15 cellular contexts compared by ENCODE assay signal in genomic region chr1:17765444-17766411, GRCh38. TPM values are rescaled to one million over a fixed set of nuclear protein-coding genes. Genes with fewer than 3 reads are reported as not detected.
DNase-seq lines count a peak whose midpoint lies in the region; ATAC-seq, FAIRE-seq and TF ChIP-seq lines count a peak whose summit lies in the region.
"Had no signal": no experiment of that assay in that cellular context is flagged by ENCODE, and none has a peak within 500 bp of the region (broad histone marks: within the 10 kb centered on the region; RNA-seq: fewer than 3 reads in every experiment).

No MANE protein-coding gene starts in this region.

- H2BK120ac ChIP-seq in H1 (replicated peaks; ENCODE audit: low read depth, low read length), result no peak overlapping the region

- WGBS in H1 (ENCODE audit: extremely low coverage in 1 of 2, insufficient coverage in 1 of 2, insufficient read length in 1 of 2, insufficient replicate concordance in 2 of 2, low coverage in 1 of 2, low lambda C conversion rate in 2 of 2, missing lambda C conversion rate in 1 of 2), 2 experiments, result 90% methylated on average over 16 of the region's 16 CpGs; no CpG with 5 or more reads in 1 of the 2 experiments
- WGBS in pancreas, 2 donors, result 59 to 68% methylated on average over 16 of the region's 16 CpGs

- H2BK20ac ChIP-seq in H1 (ENCODE audit: low read length), result no peak overlapping the region

- no peak overlapping the region for H2BK12ac ChIP-seq in H1 (ENCODE audit: low read depth, low read length)

- no peak for TF ChIP-seq RAD21 in H1 (IDR thresholded peaks at IDR 0.05 in 1 of 2, conservative IDR thresholded peaks at IDR 0.05 in 1 of 2; ENCODE audit: low read depth in 2 of 2, low read length in 2 of 2)

- intact Hi-C loops in pancreas (cut with DNase I), result no loop called here

- H4K20me1 ChIP-seq in H1 (replicated peaks in 1 of 2; ENCODE audit: control insufficient read depth in 1 of 2, insufficient read depth in 2 of 2, low read length in 2 of 2), result no peaks in the 10 kb centered on the region

- H3K79me1 ChIP-seq in H1 (ENCODE audit: low read depth, low read length), result no peaks in the 10 kb centered on the region

- no peak overlapping the region for H3K27ac Mint-ChIP-seq in chondrocyte (ENCODE audit: unreplicated experiment)
- H3K27ac Mint-ChIP-seq: effector memory CD8-positive, alpha-beta T cell had no signal

- POLR2A ChIA-PET in H1 (lab: Charles Lee; ENCODE audit: partially characterized antibody), result no interaction called here

- DNase-seq in EH (ENCODE audit: low read depth) (peak; percentile 99), NCI-H2227 treated with DMSO at 0.1 percent for 48 hours (lab: John Stamatoyannopoulos, UW) (peak; percentile 34), H1 (ENCODE audit: low read depth in 1 of 2, low spot score in 2 of 2) (no peak), pancreas (peak in 2 of 6 donors; percentile 7 to 15), NCI-H524 treated with DMSO at 0.1 percent for 48 hours (lab: John Stamatoyannopoulos, UW) (no peak), chondrocyte (ENCODE audit: low spot score) (no peak), Peyer's patch (no peak), SKM-1 treated with dmso at 0.1 percent for 144 hours (lab: John Stamatoyannopoulos, UW; ENCODE audit: unreplicated experiment) (no peak)
- DNase-seq: activated CD4-positive, alpha-beta T cell treated with anti-CD3 and anti-CD28 coated beads, Interleukin-2, amount 50 U/mL, for 1 hour; activated naive CD4-positive, alpha-beta T cell treated with anti-CD3 and anti-CD28 coated beads, Interleukin-2, amount 50 U/mL, for 16 hours; effector memory CD8-positive, alpha-beta T cell; NCI-H510A treated with DMSO at 0.1 percent for 48 hours; substantia nigra had no signal

- no peak overlapping the region for H4K5ac ChIP-seq in H1 (ENCODE audit: insufficient read length, low read depth, low read length)

- H3K27me3 Mint-ChIP-seq in chondrocyte (ENCODE audit: low read depth), result no peaks in the 10 kb centered on the region

- no peak overlapping the region for H4K8ac ChIP-seq in H1 (ENCODE audit: extremely low read depth, insufficient read depth, low read length)

- no peak overlapping the region for H3K4me2 ChIP-seq in H1 (ENCODE audit: insufficient read depth in 1 of 2, low read depth in 2 of 2, low read length in 2 of 2)
- H3K4me2 ChIP-seq: KMS-11 had no signal

- H2AK5ac ChIP-seq in H1 (ENCODE audit: low read depth, low read length), result peak overlapping the region; percentile 13; the same call in 1 of the 2 replicates

- no peaks in the 10 kb centered on the region for H3K9me3 ChIP-seq in H1 (ENCODE audit: insufficient read depth in 2 of 2, low read depth in 1 of 2, low read length in 1 of 2)
- H3K9me3 ChIP-seq in pancreas, result no peaks in the 10 kb centered on the region
- H3K9me3 ChIP-seq in Peyer's patch, result no peaks in the 10 kb centered on the region

- FAIRE-seq in H1 (lab: Jason Lieb, UNC), result no peak
- FAIRE-seq in pancreas (lab: Jason Lieb, UNC), result no peak

- H3K4me3 Mint-ChIP-seq in chondrocyte (ENCODE audit: unreplicated experiment), result no peak overlapping the region
- H3K4me3 Mint-ChIP-seq: effector memory CD8-positive, alpha-beta T cell had no signal

- H3K14ac ChIP-seq in H1 (ENCODE audit: insufficient read length), result no peak overlapping the region

- H3K36me3 Mint-ChIP-seq in chondrocyte (ENCODE audit: low read depth), result no peaks in the 10 kb centered on the region

- H3K18ac ChIP-seq in H1 (ENCODE audit: extremely low read depth, low read length), result no peak overlapping the region

- no peak overlapping the region for H3K4ac ChIP-seq in H1 (replicated peaks; ENCODE audit: insufficient read length, low read depth, low read length)

- no peak overlapping the region for H4K91ac ChIP-seq in H1 (replicated peaks; ENCODE audit: insufficient read length, low read length)

- H3K4me1 Mint-ChIP-seq in chondrocyte (ENCODE audit: low read depth), result peaks cover 19% of the 10 kb centered on the region

- H3K56ac ChIP-seq in H1 (replicated peaks; ENCODE audit: insufficient read length, low read depth, low read length), result no peak overlapping the region

- H3K9ac ChIP-seq in H1 (replicated peaks in 1 of 4; ENCODE audit: extremely low read depth in 1 of 4, low read depth in 3 of 4, low read length in 3 of 4), result no peak overlapping the region
- H3K9ac ChIP-seq: KMS-11 had no signal

- H3K4me3 ChIP-seq in H1 (ENCODE audit: extremely low read depth in 1 of 4, insufficient read depth in 2 of 4, low read depth in 3 of 4, low read length in 4 of 4) (no peak overlapping the region), pancreas (no peak overlapping the region), Peyer's patch (no peak overlapping the region)

- H2BK15ac ChIP-seq in H1 (ENCODE audit: low read length), result 0 out of 2 replicates have a peak overlapping the region, but pooled peaks have one; percentile 46

- TF ChIP-seq POLR2A in H1 (IDR thresholded peaks at IDR 0.05; ENCODE audit: control extremely low read depth in 1 of 2, low read depth in 2 of 2, low read length in 2 of 2) (no peak), Peyer's patch (IDR thresholded peaks at IDR 0.05) (no peak)

- H3K27ac ChIP-seq in H1 (ENCODE audit: low read depth, low read length), result no peak overlapping the region
- no peak overlapping the region for H3K27ac ChIP-seq in pancreas
- no peak overlapping the region for H3K27ac ChIP-seq in Peyer's patch
- H3K27ac ChIP-seq: KMS-11 had no signal

- H3K23ac ChIP-seq in H1 (ENCODE audit: insufficient read length), result no peak overlapping the region

- no peaks in the 10 kb centered on the region for H3K79me2 ChIP-seq in H1 (ENCODE audit: control insufficient read depth in 1 of 2, insufficient read depth in 2 of 2, low read length in 2 of 2)

- H3K9me3 Mint-ChIP-seq in chondrocyte (ENCODE audit: low read depth), result no peaks in the 10 kb centered on the region

- H3K36me3 ChIP-seq in H1 (ENCODE audit: control insufficient read depth in 2 of 4, insufficient read depth in 4 of 4, low read length in 3 of 4) (no peaks in the 10 kb centered on the region), pancreas (no peaks in the 10 kb centered on the region), Peyer's patch (no peaks in the 10 kb centered on the region)

- H3K23me2 ChIP-seq in H1 (ENCODE audit: low read depth, low read length), result no peaks in the 10 kb centered on the region

- no peak overlapping the region for H2BK5ac ChIP-seq in H1 (ENCODE audit: low read depth, low read length)

- H3K27me3 ChIP-seq in H1 (replicated peaks in 1 of 4; ENCODE audit: control insufficient read depth in 3 of 4, extremely low read depth in 1 of 4, insufficient read depth in 3 of 4, low read length in 3 of 4) (no peaks in the 10 kb centered on the region), pancreas (no peaks in the 10 kb centered on the region), Peyer's patch (no peaks in the 10 kb centered on the region)

- H2AFZ ChIP-seq in H1 (ENCODE audit: low read length), result no peak overlapping the region

- TF ChIP-seq CTCF in H1 (IDR thresholded peaks at IDR 0.05; ENCODE audit: control extremely low read depth in 1 of 3, insufficient read depth in 1 of 3, low read depth in 1 of 3, low read length in 3 of 3), result no peak
- no peak for TF ChIP-seq CTCF in pancreas (IDR thresholded peaks at IDR 0.05)
- no peak for TF ChIP-seq CTCF in chondrocyte (IDR thresholded peaks at IDR 0.05)
- no peak for TF ChIP-seq CTCF in Peyer's patch (IDR thresholded peaks at IDR 0.05)

- CTCF ChIA-PET in H1 (lab: Charles Lee; ENCODE audit: partially characterized antibody), result interaction anchor here (1.0 to 6.4 kb wide), 3 partner anchors 8 to 104 kb away, joined by 4 to 27 read pairs (median 24); no protein-coding TSS in a partner anchor

- H3K4me1 ChIP-seq in H1 (replicated peaks in 1 of 4; ENCODE audit: control insufficient read depth in 3 of 4, insufficient read depth in 4 of 4, low read length in 3 of 4) (no peaks in the 10 kb centered on the region; a peak in 1 of 7 replicates), pancreas (no peaks in the 10 kb centered on the region), Peyer's patch (no peaks in the 10 kb centered on the region)

- TF ChIP-seq EP300 in H1 (IDR thresholded peaks at IDR 0.05; ENCODE audit: borderline replicate concordance in 1 of 2, low read depth in 2 of 2, low read length in 2 of 2), result no peak

- ATAC-seq in pancreas, result peak in 3 of 4 donors; percentile 35 to 55 (median 51)
- ATAC-seq: effector memory CD8-positive, alpha-beta T cell had no signal

TF ChIP-seq in H1, 55 proteins besides CTCF, POLR2A, EP300 and RAD21 (continues in another document):
- TF ChIP-seq TEAD4 (IDR thresholded peaks at IDR 0.05; ENCODE audit: low read depth, low read length), result no peak
- no peak for TF ChIP-seq FOSL1 (IDR thresholded peaks at IDR 0.05; ENCODE audit: insufficient read depth, low read depth, low read length)
- TF ChIP-seq TAF7 (optimal IDR thresholded peaks at IDR 0.05; ENCODE audit: borderline replicate concordance, low read depth, low read length), result no peak
- no peak for TF ChIP-seq RXRA (IDR thresholded peaks at IDR 0.05; ENCODE audit: insufficient read depth, low read depth, low read length)
- TF ChIP-seq CBX5 (IDR thresholded peaks at IDR 0.05; ENCODE audit: low read depth, low read length), result no peak
- TF ChIP-seq EGR1 (IDR thresholded peaks at IDR 0.05; ENCODE audit: borderline replicate concordance, low read depth, low read length), result no peak
- no peak for TF ChIP-seq RFX5 (IDR thresholded peaks at IDR 0.05; ENCODE audit: borderline replicate concordance, low read depth, low read length)
- no peak for TF ChIP-seq CHD1 (IDR thresholded peaks at IDR 0.05; ENCODE audit: low read depth, low read length)
- TF ChIP-seq NRF1 (IDR thresholded peaks at IDR 0.05; ENCODE audit: low read depth, low read length), result no peak
- no peak for TF ChIP-seq NANOG (IDR thresholded peaks at IDR 0.05; ENCODE audit: insufficient read depth, low read depth, low read length, poor library complexity, severe bottlenecking)
- no peak for TF ChIP-seq SP4 (IDR thresholded peaks at IDR 0.05; ENCODE audit: low read length)
- TF ChIP-seq CEBPB (IDR thresholded peaks at IDR 0.05; ENCODE audit: low read depth, low read length), result no peak
- TF ChIP-seq CBX8 (IDR thresholded peaks at IDR 0.05; ENCODE audit: borderline replicate concordance, low read depth, low read length), result no peak
- no peak for TF ChIP-seq CHD2 (IDR thresholded peaks at IDR 0.05; ENCODE audit: low read length)

RNA-seq across cellular contexts. Expression of gene ACTL8, which starts 10.6 kb away (rescaled TPM):
- total RNA-seq in H1 (2021; fragmentation: NEBNext Ultra II Directional; extraction: Animal tissue kit (Norgen Biotek cat#: 25700)), result 0.47 and 1.1 TPM in 2 replicates
- polyA plus RNA-seq in H1 (2011; rRNA removed) (0.33 and 0.63 TPM in 2 replicates), pancreas (not detected)
- polyA plus RNA-seq in H1 (2011; cell fraction: cytosol; rRNA removed), result 0.49 TPM
- 0.23 TPM for polyA plus RNA-seq in H1 (2011; cell fraction: nucleus; rRNA removed)
- 0.70 to 0.90 TPM (median 0.74 TPM) in 4 replicates for polyA plus RNA-seq in H1 (2012, experiment 1 of 2)
- 1.9 TPM for polyA plus RNA-seq in H1 (2012, experiment 2 of 2)
- polyA plus RNA-seq in H1 (2013, experiment 1 of 2), result 0.16 TPM
- polyA plus RNA-seq in H1 (2013, experiment 2 of 2), result 0.22 TPM
- 0.51 and 0.60 TPM in 2 replicates for polyA minus RNA-seq in H1 (2011; rRNA and poly(A)+ RNA removed)
- polyA minus RNA-seq in H1 (2011; cell fraction: cytosol; rRNA and poly(A)+ RNA removed), result not detected
- 0.70 TPM for polyA minus RNA-seq in H1 (2011; cell fraction: nucleus; rRNA and poly(A)+ RNA removed)
- total RNA-seq in pancreas (not detected), chondrocyte (not detected in 3 replicates), Peyer's patch (not detected)
- polyA plus RNA-seq: neural cell had no signal

Comparison
In these comparisons a context has a peak if more than half of its experiments do, and no peak if none do; other contexts are left out.
1. DNase-seq: peak in EH (single experiment) and NCI-H2227 treated with DMSO at 0.1 percent for 48 hours (single experiment); none in H1 (0 of 2), NCI-H524 treated with DMSO at 0.1 percent for 48 hours (single experiment), chondrocyte (single experiment), Peyer's patch (0 of 3) and SKM-1 treated with dmso at 0.1 percent for 144 hours (single experiment).